In genomic region chr11:62953811-62954210, GRCh38 we compare ENCODE assay signal across 18 cellular contexts. TPM values are rescaled to one million over a fixed set of nuclear protein-coding genes. Genes with fewer than 3 reads are reported as not detected.
"Had no signal": no experiment of that assay in that cellular context is flagged by ENCODE, and none has a peak within 500 bp of the region (broad histone marks: within the 10 kb centered on the region; RNA-seq: fewer than 3 reads in every experiment).

No MANE protein-coding gene starts in this region.

- H3K27me3 ChIP-seq: ascending aorta, cardiac muscle cell, colonic mucosa, esophagus muscularis mucosa, heart left ventricle, sigmoid colon had no signal

- DNase-seq: activated CD4-positive, CD25-positive, alpha-beta regulatory T cell treated with anti-CD3 and anti-CD28 coated beads, Interleukin-2, amount 50 U/mL, for 72 hours; activated naive CD4-positive, alpha-beta T cell treated with Interleukin-2 at 50 U/mL for 16 hours; colonic mucosa; heart left ventricle; midbrain; psoas muscle; sigmoid colon; stimulated activated CD4-positive, alpha-beta T cell treated with anti-CD3 and anti-CD28 coated beads, Interleukin-1b, Interleukin-23, amount 100 ng/mL, for 48 hours; T-helper 9 cell had no signal

- H3K4me1 ChIP-seq: ascending aorta, colonic mucosa had no signal

- H3K27ac ChIP-seq: ascending aorta, cardiac muscle cell, colonic mucosa, esophagus muscularis mucosa, heart left ventricle, psoas muscle, sigmoid colon had no signal

- H3K9me3 Mint-ChIP-seq: activated T-helper 17 cell treated with anti-CD3 and anti-CD28 coated beads, Interleukin-2, amount 50 U/mL, for 72 hours had no signal

- ATAC-seq: activated T-helper 17 cell treated with anti-CD3 and anti-CD28 coated beads, Interleukin-2, amount 50 U/mL, for 72 hours; heart left ventricle; psoas muscle had no signal

- H3K4me3 Mint-ChIP-seq: activated T-helper 17 cell treated with anti-CD3 and anti-CD28 coated beads, Interleukin-2, amount 50 U/mL, for 72 hours; neural crest cell had no signal

- H3K27ac Mint-ChIP-seq: activated T-helper 17 cell treated with anti-CD3 and anti-CD28 coated beads, Interleukin-2, amount 50 U/mL, for 72 hours had no signal

RNA-seq across cellular contexts. Expression of gene SLC22A6, which starts 31.0 kb away (rescaled TPM):
- total RNA-seq: activated T-helper 17 cell treated with anti-CD3 and anti-CD28 coated beads, Interleukin-2, amount 50 U/mL, for 72 hours; ascending aorta; cardiac muscle cell; colonic mucosa; esophagus muscularis mucosa; heart left ventricle; lung; myocyte; neural crest cell; osteoblast; psoas muscle; sigmoid colon had no signal
- polyA plus RNA-seq: cardiac muscle cell, heart left ventricle, lung, psoas muscle, sigmoid colon, thymus had no signal

RNA-seq across cellular contexts. Expression of gene CHRM1, which starts 32.6 kb away (rescaled TPM):
- total RNA-seq: activated T-helper 17 cell treated with anti-CD3 and anti-CD28 coated beads, Interleukin-2, amount 50 U/mL, for 72 hours; ascending aorta; myocyte; neural crest cell; osteoblast; psoas muscle had no signal
- polyA plus RNA-seq: heart left ventricle had no signal
